1 cellular context compared by ENCODE assay signal in the genomic region with DNA sequence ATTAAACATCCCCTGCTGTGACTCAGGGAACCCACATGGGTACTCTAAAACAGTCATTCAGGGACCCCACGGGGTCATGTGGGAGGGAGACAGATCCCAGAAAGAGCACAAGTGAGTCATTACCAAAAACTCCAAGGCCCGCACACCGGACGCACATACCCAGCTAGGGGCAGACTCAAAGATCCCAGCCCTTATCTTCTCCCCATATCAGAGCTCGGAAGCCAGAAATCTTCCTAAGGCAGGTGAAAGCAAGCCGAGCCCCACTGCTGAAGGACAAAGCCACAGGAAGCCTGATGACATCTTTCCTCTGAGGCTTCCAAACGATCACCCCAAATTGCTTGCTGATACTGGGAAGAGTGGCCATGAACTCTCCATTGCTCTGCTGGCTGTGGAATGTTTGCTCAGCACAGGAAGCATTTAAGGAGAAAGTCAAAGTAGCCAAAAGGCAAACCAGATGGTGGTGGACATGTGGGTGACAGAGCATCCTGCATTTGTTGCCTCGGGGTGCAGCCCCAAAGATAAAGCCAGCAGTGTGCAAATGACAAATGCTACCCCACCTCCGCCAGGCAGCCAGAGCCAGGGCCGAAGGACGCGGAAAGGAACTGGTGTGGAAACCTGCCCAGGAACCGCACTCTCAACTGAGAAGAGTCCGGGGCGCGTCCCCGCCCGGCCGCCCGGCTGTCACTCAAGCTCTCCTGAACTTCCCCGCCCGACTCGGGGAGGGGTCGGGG.
TF ChIP-seq lines count a peak whose summit lies in the region.

No MANE protein-coding gene starts in this region.

TF ChIP-seq in K562, 482 proteins besides CTCF, POLR2A, EP300 and RAD21 (continues in another document):
- TF ChIP-seq TEAD4 (IDR thresholded peaks at IDR 0.05; ENCODE audit: low read length) (peak; percentile 29), TEAD4 (CRISPR knock-in tag; IDR thresholded peaks at IDR 0.05; ENCODE audit: borderline replicate concordance) (no peak), STAT6 (CRISPR knock-in tag; IDR thresholded peaks at IDR 0.05) (0 out of 2 replicates have a peak, but pooled peaks have one; percentile 50), ZEB2 (IDR thresholded peaks at IDR 0.05) (peak; percentile 80; the same call in 1 of the 2 replicates), FOS (IDR thresholded peaks at IDR 0.05; ENCODE audit: extremely low read depth, insufficient read length) (peak; percentile 35), CREBBP (IDR thresholded peaks at IDR 0.05; ENCODE audit: low read depth, low read length) (no peak), SAFB2 (IDR thresholded peaks at IDR 0.05; ENCODE audit: borderline replicate concordance, low read depth, low read length, severe bottlenecking) (no peak), ETV1 (tag; conservative IDR thresholded peaks at IDR 0.05; ENCODE audit: low read depth) (peak; percentile 67; the same call in 1 of the 2 replicates), ZBTB7A (IDR thresholded peaks at IDR 0.05; ENCODE audit: borderline replicate concordance, control insufficient read depth, low read depth, low read length) (peak; percentile 38; the same call in 1 of the 2 replicates), PPARD (CRISPR knock-in tag; IDR thresholded peaks at IDR 0.05) (no peak), GATA2 (CRISPR knock-in tag; IDR thresholded peaks at IDR 0.05) (peak; percentile 76), ESRRA (IDR thresholded peaks at IDR 0.05; ENCODE audit: borderline replicate concordance, low read depth) (peak; percentile 22; the same call in 1 of the 2 replicates), GABPB1 (CRISPR knock-in tag; IDR thresholded peaks at IDR 0.05) (0 out of 2 replicates have a peak, but pooled peaks have one; percentile 35), CCNT2 (IDR thresholded peaks at IDR 0.05; ENCODE audit: borderline replicate concordance, extremely low read depth, insufficient read length, low read depth, low read length) (no peak), DMBX1 (CRISPR knock-in tag; IDR thresholded peaks at IDR 0.05; ENCODE audit: borderline replicate concordance) (no peak), MTA3 (IDR thresholded peaks at IDR 0.05; ENCODE audit: borderline replicate concordance) (peak; percentile 13; the same call in 1 of the 2 replicates), POLR2B (IDR thresholded peaks at IDR 0.05; ENCODE audit: low read depth, partially characterized antibody) (peak; percentile 26), POLR2AphosphoS5 (IDR thresholded peaks at IDR 0.05; ENCODE audit: control insufficient read depth, insufficient read depth, low read depth, low read length) (peak; percentile 25; the same call in 1 of the 2 replicates), BRD4 (IDR thresholded peaks at IDR 0.05) (0 out of 2 replicates have a peak, but pooled peaks have one; percentile 43), ELF1 (tag; IDR thresholded peaks at IDR 0.05) (peak; percentile 38; the same call in 1 of the 2 replicates), NCOA4 (IDR thresholded peaks at IDR 0.05; ENCODE audit: partially characterized antibody) (no peak), SP1 (CRISPR knock-in tag; IDR thresholded peaks at IDR 0.05) (0 out of 2 replicates have a peak, but pooled peaks have one; percentile 18), MCM3 (IDR thresholded peaks at IDR 0.05) (no peak), CBFA2T2 (conservative IDR thresholded peaks at IDR 0.05) (0 out of 2 replicates have a peak, but pooled peaks have one; percentile 5), ETV6 (IDR thresholded peaks at IDR 0.05; ENCODE audit: borderline replicate concordance in 1 of 2, low read depth in 2 of 2, low read length in 1 of 2) (0 out of 4 replicates have a peak, but pooled peaks of 1 of the 2 experiments have one; percentile 41), ETV6 (CRISPR knock-in tag; IDR thresholded peaks at IDR 0.05; ENCODE audit: borderline replicate concordance) (no peak), ARID1B (IDR thresholded peaks at IDR 0.05) (peak; percentile 65), LEF1 (IDR thresholded peaks at IDR 0.05) (peak; percentile 27; the same call in 1 of the 2 replicates), ATF7 (IDR thresholded peaks at IDR 0.05) (peak; percentile 42; the same call in 1 of the 2 replicates), ZBTB2 (IDR thresholded peaks at IDR 0.05) (0 out of 2 replicates have a peak, but pooled peaks have one; percentile 12), TAF1 (IDR thresholded peaks at IDR 0.05; ENCODE audit: control insufficient read depth, extremely low read depth, insufficient read depth, low read length, severe bottlenecking) (peak; percentile 58), HLTF (IDR thresholded peaks at IDR 0.05) (0 out of 2 replicates have a peak, but pooled peaks have one; percentile 28), RNF2 (IDR thresholded peaks at IDR 0.05) (peak; percentile 33; the same call in 1 of the 2 replicates), JUNB (CRISPR knock-in tag; conservative IDR thresholded peaks at IDR 0.05) (0 out of 2 replicates have a peak, but pooled peaks have one; percentile 27), TOE1 (IDR thresholded peaks at IDR 0.05; ENCODE audit: borderline replicate concordance) (peak; percentile 23; the same call in 1 of the 2 replicates), TOE1 (CRISPR knock-in tag; IDR thresholded peaks at IDR 0.05; ENCODE audit: borderline replicate concordance, low read depth) (no peak), ZNF408 (CRISPR knock-in tag; IDR thresholded peaks at IDR 0.05; ENCODE audit: low read depth) (no peak), EGR1 (conservative IDR thresholded peaks at IDR 0.05) (peak; percentile 34; the same call in 1 of the 2 replicates), MEIS2 (IDR thresholded peaks at IDR 0.05; ENCODE audit: partially characterized antibody) (peak; percentile 41), NFRKB (IDR thresholded peaks at IDR 0.05; ENCODE audit: low read depth) (peak; percentile 73; the same call in 1 of the 2 replicates), CXXC5 (CRISPR knock-in tag; IDR thresholded peaks at IDR 0.05) (peak; percentile 4; the same call in 1 of the 2 replicates), ZNF589 (CRISPR knock-in tag; IDR thresholded peaks at IDR 0.05; ENCODE audit: low read depth) (0 out of 2 replicates have a peak, but pooled peaks have one; percentile 64), SMARCE1 (IDR thresholded peaks at IDR 0.05) (peak; percentile 78)
- TF ChIP-seq, protein P1, sequence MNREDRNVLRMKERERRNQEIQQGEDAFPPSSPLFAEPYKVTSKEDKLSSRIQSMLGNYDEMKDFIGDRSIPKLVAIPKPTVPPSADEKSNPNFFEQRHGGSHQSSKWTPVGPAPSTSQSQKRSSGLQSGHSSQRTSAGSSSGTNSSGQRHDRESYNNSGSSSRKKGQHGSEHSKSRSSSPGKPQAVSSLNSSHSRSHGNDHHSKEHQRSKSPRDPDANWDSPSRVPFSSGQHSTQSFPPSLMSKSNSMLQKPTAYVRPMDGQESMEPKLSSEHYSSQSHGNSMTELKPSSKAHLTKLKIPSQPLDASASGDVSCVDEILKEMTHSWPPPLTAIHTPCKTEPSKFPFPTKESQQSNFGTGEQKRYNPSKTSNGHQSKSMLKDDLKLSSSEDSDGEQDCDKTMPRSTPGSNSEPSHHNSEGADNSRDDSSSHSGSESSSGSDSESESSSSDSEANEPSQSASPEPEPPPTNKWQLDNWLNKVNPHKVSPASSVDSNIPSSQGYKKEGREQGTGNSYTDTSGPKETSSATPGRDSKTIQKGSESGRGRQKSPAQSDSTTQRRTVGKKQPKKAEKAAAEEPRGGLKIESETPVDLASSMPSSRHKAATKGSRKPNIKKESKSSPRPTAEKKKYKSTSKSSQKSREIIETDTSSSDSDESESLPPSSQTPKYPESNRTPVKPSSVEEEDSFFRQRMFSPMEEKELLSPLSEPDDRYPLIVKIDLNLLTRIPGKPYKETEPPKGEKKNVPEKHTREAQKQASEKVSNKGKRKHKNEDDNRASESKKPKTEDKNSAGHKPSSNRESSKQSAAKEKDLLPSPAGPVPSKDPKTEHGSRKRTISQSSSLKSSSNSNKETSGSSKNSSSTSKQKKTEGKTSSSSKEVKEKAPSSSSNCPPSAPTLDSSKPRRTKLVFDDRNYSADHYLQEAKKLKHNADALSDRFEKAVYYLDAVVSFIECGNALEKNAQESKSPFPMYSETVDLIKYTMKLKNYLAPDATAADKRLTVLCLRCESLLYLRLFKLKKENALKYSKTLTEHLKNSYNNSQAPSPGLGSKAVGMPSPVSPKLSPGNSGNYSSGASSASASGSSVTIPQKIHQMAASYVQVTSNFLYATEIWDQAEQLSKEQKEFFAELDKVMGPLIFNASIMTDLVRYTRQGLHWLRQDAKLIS (CRISPR knock-in tag; IDR thresholded peaks at IDR 0.05): 0 out of 2 replicates have a peak, but pooled peaks have one; percentile 47
- TF ChIP-seq, protein P2, sequence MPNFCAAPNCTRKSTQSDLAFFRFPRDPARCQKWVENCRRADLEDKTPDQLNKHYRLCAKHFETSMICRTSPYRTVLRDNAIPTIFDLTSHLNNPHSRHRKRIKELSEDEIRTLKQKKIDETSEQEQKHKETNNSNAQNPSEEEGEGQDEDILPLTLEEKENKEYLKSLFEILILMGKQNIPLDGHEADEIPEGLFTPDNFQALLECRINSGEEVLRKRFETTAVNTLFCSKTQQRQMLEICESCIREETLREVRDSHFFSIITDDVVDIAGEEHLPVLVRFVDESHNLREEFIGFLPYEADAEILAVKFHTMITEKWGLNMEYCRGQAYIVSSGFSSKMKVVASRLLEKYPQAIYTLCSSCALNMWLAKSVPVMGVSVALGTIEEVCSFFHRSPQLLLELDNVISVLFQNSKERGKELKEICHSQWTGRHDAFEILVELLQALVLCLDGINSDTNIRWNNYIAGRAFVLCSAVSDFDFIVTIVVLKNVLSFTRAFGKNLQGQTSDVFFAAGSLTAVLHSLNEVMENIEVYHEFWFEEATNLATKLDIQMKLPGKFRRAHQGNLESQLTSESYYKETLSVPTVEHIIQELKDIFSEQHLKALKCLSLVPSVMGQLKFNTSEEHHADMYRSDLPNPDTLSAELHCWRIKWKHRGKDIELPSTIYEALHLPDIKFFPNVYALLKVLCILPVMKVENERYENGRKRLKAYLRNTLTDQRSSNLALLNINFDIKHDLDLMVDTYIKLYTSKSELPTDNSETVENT (CRISPR knock-in tag; IDR thresholded peaks at IDR 0.05): no peak
- TF ChIP-seq, protein P3, sequence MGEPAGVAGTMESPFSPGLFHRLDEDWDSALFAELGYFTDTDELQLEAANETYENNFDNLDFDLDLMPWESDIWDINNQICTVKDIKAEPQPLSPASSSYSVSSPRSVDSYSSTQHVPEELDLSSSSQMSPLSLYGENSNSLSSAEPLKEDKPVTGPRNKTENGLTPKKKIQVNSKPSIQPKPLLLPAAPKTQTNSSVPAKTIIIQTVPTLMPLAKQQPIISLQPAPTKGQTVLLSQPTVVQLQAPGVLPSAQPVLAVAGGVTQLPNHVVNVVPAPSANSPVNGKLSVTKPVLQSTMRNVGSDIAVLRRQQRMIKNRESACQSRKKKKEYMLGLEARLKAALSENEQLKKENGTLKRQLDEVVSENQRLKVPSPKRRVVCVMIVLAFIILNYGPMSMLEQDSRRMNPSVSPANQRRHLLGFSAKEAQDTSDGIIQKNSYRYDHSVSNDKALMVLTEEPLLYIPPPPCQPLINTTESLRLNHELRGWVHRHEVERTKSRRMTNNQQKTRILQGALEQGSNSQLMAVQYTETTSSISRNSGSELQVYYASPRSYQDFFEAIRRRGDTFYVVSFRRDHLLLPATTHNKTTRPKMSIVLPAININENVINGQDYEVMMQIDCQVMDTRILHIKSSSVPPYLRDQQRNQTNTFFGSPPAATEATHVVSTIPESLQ (CRISPR knock-in tag; IDR thresholded peaks at IDR 0.05): 0 out of 2 replicates have a peak, but pooled peaks have one; percentile 48
- TF ChIP-seq, protein P4, sequence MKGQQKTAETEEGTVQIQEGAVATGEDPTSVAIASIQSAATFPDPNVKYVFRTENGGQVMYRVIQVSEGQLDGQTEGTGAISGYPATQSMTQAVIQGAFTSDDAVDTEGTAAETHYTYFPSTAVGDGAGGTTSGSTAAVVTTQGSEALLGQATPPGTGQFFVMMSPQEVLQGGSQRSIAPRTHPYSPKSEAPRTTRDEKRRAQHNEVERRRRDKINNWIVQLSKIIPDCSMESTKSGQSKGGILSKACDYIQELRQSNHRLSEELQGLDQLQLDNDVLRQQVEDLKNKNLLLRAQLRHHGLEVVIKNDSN (CRISPR knock-in tag; IDR thresholded peaks at IDR 0.05): peak; percentile 31; the same call in 1 of the 2 replicates
- TF ChIP-seq, protein P5, sequence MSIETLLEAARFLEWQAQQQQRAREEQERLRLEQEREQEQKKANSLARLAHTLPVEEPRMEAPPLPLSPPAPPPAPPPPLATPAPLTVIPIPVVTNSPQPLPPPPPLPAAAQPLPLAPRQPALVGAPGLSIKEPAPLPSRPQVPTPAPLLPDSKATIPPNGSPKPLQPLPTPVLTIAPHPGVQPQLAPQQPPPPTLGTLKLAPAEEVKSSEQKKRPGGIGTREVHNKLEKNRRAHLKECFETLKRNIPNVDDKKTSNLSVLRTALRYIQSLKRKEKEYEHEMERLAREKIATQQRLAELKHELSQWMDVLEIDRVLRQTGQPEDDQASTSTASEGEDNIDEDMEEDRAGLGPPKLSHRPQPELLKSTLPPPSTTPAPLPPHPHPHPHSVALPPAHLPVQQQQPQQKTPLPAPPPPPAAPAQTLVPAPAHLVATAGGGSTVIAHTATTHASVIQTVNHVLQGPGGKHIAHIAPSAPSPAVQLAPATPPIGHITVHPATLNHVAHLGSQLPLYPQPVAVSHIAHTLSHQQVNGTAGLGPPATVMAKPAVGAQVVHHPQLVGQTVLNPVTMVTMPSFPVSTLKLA (conservative IDR thresholded peaks at IDR 0.05): peak; percentile 40 to 55; a peak in 3 of 4 replicates
